In genomic region chr2:16063955-16064633, GRCh38 we compare ENCODE assay signal across 27 cellular contexts.
"Had no signal": no experiment of that assay in that cellular context is flagged by ENCODE, and none has a peak within 500 bp of the region (broad histone marks: within the 10 kb centered on the region; RNA-seq: fewer than 3 reads in every experiment).

No MANE protein-coding gene starts in this region.

- H3K36me3 Mint-ChIP-seq: stimulated activated effector memory CD8-positive, alpha-beta T cell treated with anti-CD3 and anti-CD28 coated beads, Interleukin-12 subunit alpha, Interleukin-12 subunit beta, amount 100 ng/mL, for 72 hours; stimulated activated memory B cell treated with anti-CD40 and anti-IgM and Interleukin-4, amounts not matched to agents 10 μg/mL and 1 μg/mL and 100 μg/mL, for 72 hours; stimulated activated naive B cell treated with anti-CD40 and anti-IgM and Interleukin-4, amounts not matched to agents 10 μg/mL and 1 μg/mL and 100 μg/mL, for 72 hours had no signal

- DNase-seq: stimulated activated CD4-positive, alpha-beta T cell treated with anti-CD3 and anti-CD28 coated beads, Interleukin-2, amount 100 ng/mL, for 48 hours; stimulated activated CD4-positive, alpha-beta T cell treated with anti-CD3 and anti-CD28 coated beads, Interleukin-4, amount 100 ng/mL, for 1 hour; stimulated activated CD4-positive, alpha-beta T cell treated with anti-CD3 and anti-CD28 coated beads, Interleukin-4, amount 100 ng/mL, for 24 hours; stimulated activated CD8-positive, alpha-beta memory T cell treated with anti-CD3 and anti-CD28 coated beads, Interleukin-4, amount 100 ng/mL, for 48 hours; stimulated activated naive B cell treated with anti-CD40 and anti-IgM and Interleukin-4, amounts not matched to agents 10 μg/mL and 1 μg/mL and 100 μg/mL, for 72 hours; stimulated activated naive CD4-positive, alpha-beta T cell; stimulated activated naive CD4-positive, alpha-beta T cell treated with Interleukin-2 at 50 U/mL for 16 hours; stimulated activated naive CD8-positive, alpha-beta T cell treated with anti-CD3 and anti-CD28 coated beads, Interleukin-15, amount 100 ng/mL, for 72 hours; stimulated activated naive CD8-positive, alpha-beta T cell treated with anti-CD3 and anti-CD28 coated beads, Interleukin-15, Interleukin-2, amounts not matched to agents 100 U/mL and 50 U/mL, for 24 hours; stomach; substantia nigra; testis; thyroid gland; tibial artery; transverse colon; trophoblast cell; upper lobe of left lung; upper lobe of right lung; uterus had no signal

- H3K4me1 ChIP-seq: suprapubic skin, thyroid gland, tibial artery, transverse colon, upper lobe of left lung, upper lobe of right lung, uterus, vagina had no signal

- H3K9me3 ChIP-seq: testis, thoracic aorta, thyroid gland, uterus, vagina had no signal

- H3K4me3 ChIP-seq: stomach, suprapubic skin, testis, thoracic aorta, thyroid gland, tibial artery, tibial nerve, transverse colon, upper lobe of left lung, upper lobe of right lung, uterus, vagina had no signal

- H3K27me3 ChIP-seq: stomach, suprapubic skin, testis, thyroid gland, tibial nerve, transverse colon, upper lobe of left lung, upper lobe of right lung, uterus, vagina had no signal

- H3K4me1 Mint-ChIP-seq: stimulated activated effector memory CD8-positive, alpha-beta T cell treated with anti-CD3 and anti-CD28 coated beads, Interleukin-12 subunit alpha, Interleukin-12 subunit beta, amount 100 ng/mL, for 72 hours; stimulated activated memory B cell treated with anti-CD40 and anti-IgM and Interleukin-4, amounts not matched to agents 10 μg/mL and 1 μg/mL and 100 μg/mL, for 72 hours; stimulated activated naive B cell treated with anti-CD40 and anti-IgM and Interleukin-4, amounts not matched to agents 10 μg/mL and 1 μg/mL and 100 μg/mL, for 72 hours; stimulated activated naive CD8-positive, alpha-beta T cell treated with anti-CD3 and anti-CD28 coated beads, Interleukin-15, amount 100 ng/mL, for 72 hours had no signal

- ATAC-seq: stimulated activated effector memory CD8-positive, alpha-beta T cell treated with anti-CD3 and anti-CD28 coated beads, Interleukin-12 subunit alpha, Interleukin-12 subunit beta, amount 100 ng/mL, for 72 hours; stimulated activated memory B cell treated with anti-CD40 and anti-IgM and Interleukin-4, amounts not matched to agents 10 μg/mL and 1 μg/mL and 100 μg/mL, for 72 hours; stimulated activated naive B cell treated with anti-CD40 and anti-IgM and Interleukin-4, amounts not matched to agents 10 μg/mL and 1 μg/mL and 100 μg/mL, for 72 hours; stimulated activated naive CD8-positive, alpha-beta T cell treated with anti-CD3 and anti-CD28 coated beads, Interleukin-15, amount 100 ng/mL, for 72 hours; stimulated activated naive CD8-positive, alpha-beta T cell treated with anti-CD3 and anti-CD28 coated beads, Interleukin-15, Interleukin-2, amounts not matched to agents 100 U/mL and 50 U/mL, for 24 hours; upper lobe of right lung had no signal

- H3K27me3 Mint-ChIP-seq: stimulated activated memory B cell treated with anti-CD40 and anti-IgM and Interleukin-4, amounts not matched to agents 10 μg/mL and 1 μg/mL and 100 μg/mL, for 72 hours; stimulated activated naive CD8-positive, alpha-beta T cell treated with anti-CD3 and anti-CD28 coated beads, Interleukin-15, amount 100 ng/mL, for 72 hours; stimulated activated naive CD8-positive, alpha-beta T cell treated with anti-CD3 and anti-CD28 coated beads, Interleukin-15, Interleukin-2, amounts not matched to agents 100 ng/mL and 50 ng/mL, for 24 hours; type B pancreatic cell had no signal

- H3K36me3 ChIP-seq: stomach, suprapubic skin, thoracic aorta, thyroid gland, tibial artery, tibial nerve, transverse colon, upper lobe of left lung, upper lobe of right lung, uterus, vagina had no signal

- H3K4me3 Mint-ChIP-seq: stimulated activated effector memory CD8-positive, alpha-beta T cell treated with anti-CD3 and anti-CD28 coated beads, Interleukin-12 subunit alpha, Interleukin-12 subunit beta, amount 100 ng/mL, for 72 hours; stimulated activated memory B cell treated with anti-CD40 and anti-IgM and Interleukin-4, amounts not matched to agents 10 μg/mL and 1 μg/mL and 100 μg/mL, for 72 hours; stimulated activated naive B cell treated with anti-CD40 and anti-IgM and Interleukin-4, amounts not matched to agents 10 μg/mL and 1 μg/mL and 100 μg/mL, for 72 hours; stimulated activated naive CD8-positive, alpha-beta T cell treated with anti-CD3 and anti-CD28 coated beads, Interleukin-15, amount 100 ng/mL, for 72 hours; stimulated activated naive CD8-positive, alpha-beta T cell treated with anti-CD3 and anti-CD28 coated beads, Interleukin-15, Interleukin-2, amounts not matched to agents 100 ng/mL and 50 ng/mL, for 24 hours; type B pancreatic cell had no signal

- H3K27ac Mint-ChIP-seq: stimulated activated effector memory CD8-positive, alpha-beta T cell treated with anti-CD3 and anti-CD28 coated beads, Interleukin-12 subunit alpha, Interleukin-12 subunit beta, amount 100 ng/mL, for 72 hours; stimulated activated memory B cell treated with anti-CD40 and anti-IgM and Interleukin-4, amounts not matched to agents 10 μg/mL and 1 μg/mL and 100 μg/mL, for 72 hours; stimulated activated naive B cell treated with anti-CD40 and anti-IgM and Interleukin-4, amounts not matched to agents 10 μg/mL and 1 μg/mL and 100 μg/mL, for 72 hours; stimulated activated naive CD8-positive, alpha-beta T cell treated with anti-CD3 and anti-CD28 coated beads, Interleukin-15, amount 100 ng/mL, for 72 hours; stimulated activated naive CD8-positive, alpha-beta T cell treated with anti-CD3 and anti-CD28 coated beads, Interleukin-15, Interleukin-2, amounts not matched to agents 100 ng/mL and 50 ng/mL, for 24 hours; type B pancreatic cell had no signal
